In the genomic region with DNA sequence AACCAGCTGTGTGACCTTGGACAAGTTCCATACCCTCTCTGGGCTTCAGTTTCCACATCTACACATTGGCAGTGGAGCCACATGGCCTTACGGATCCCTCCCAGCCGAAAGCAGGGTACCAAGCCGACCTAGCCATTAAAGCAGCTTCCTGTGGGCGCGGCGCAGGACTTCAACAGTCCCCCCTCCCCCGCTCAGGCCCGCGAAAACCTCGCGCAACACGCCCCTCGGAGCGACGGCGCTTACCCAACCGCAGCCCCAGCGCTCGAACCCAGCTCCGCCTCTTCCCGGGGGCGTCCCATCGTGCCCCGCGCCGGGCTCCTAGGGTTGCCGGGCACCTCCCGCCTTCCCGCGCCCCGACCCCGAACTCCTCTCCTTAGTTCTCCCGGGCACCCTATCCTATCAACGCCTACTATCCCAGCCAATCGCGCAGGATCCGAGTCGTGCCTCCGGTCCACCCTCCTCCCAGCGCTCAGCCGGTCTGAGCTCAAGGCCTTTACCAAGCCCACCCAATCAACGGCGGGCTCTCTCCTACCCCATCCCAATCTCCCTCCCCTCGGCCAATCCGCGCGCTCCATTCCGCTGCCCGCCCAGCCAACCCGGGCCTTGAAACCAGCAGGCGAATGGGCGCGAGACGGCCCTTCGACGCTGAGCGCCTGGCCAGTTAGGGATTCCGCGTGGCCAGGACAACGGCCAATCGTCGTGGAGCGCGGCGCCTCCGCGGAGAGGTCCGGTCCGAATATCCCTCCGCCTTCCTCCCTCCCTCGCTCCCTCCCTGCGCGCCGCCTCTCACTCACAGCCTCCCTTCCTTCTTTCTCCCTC, we compare ENCODE assay signal across 1 cellular context.
TF ChIP-seq lines count a peak whose summit lies in the region.

A gene (plus strand): TSS at position 767 of the 819 bp plus-strand sequence. CDS start 326 bp downstream, outside the sequence.

TF ChIP-seq in HEK293, 187 proteins besides CTCF, POLR2A, EP300 and RAD21 (continued from another document and continues in another):
- TF ChIP-seq ZSCAN23 (tag by site-specific recombination; IDR thresholded peaks at IDR 0.05) = peak; percentile 75
- TF ChIP-seq, protein P1, sequence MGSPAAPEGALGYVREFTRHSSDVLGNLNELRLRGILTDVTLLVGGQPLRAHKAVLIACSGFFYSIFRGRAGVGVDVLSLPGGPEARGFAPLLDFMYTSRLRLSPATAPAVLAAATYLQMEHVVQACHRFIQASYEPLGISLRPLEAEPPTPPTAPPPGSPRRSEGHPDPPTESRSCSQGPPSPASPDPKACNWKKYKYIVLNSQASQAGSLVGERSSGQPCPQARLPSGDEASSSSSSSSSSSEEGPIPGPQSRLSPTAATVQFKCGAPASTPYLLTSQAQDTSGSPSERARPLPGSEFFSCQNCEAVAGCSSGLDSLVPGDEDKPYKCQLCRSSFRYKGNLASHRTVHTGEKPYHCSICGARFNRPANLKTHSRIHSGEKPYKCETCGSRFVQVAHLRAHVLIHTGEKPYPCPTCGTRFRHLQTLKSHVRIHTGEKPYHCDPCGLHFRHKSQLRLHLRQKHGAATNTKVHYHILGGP (tag by site-specific recombination; IDR thresholded peaks at IDR 0.05) = no peak
- TF ChIP-seq, protein P2, sequence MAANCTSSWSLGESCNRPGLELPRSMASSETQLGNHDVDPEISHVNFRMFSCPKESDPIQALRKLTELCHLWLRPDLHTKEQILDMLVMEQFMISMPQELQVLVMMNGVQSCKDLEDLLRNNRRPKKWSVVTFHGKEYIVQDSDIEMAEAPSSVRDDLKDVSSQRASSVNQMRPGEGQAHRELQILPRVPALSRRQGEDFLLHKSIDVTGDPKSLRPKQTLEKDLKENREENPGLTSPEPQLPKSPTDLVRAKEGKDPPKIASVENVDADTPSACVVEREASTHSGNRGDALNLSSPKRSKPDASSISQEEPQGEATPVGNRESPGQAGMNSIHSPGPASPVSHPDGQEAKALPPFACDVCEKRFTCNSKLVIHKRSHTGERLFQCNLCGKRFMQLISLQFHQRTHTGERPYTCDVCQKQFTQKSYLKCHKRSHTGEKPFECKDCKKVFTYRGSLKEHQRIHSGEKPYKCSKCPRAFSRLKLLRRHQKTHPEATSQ (tag by site-specific recombination; IDR thresholded peaks at IDR 0.05) = peak; percentile 89; the same call in 1 of the 2 replicates
- peak; percentile 83; the same call in 1 of the 2 replicates for TF ChIP-seq ZNF785 (tag by site-specific recombination; IDR thresholded peaks at IDR 0.05)
- TF ChIP-seq ZNF830 (tag by site-specific recombination; IDR thresholded peaks at IDR 0.05; ENCODE audit: low read depth) = no peak
- no peak for TF ChIP-seq MEIS1 (CRISPR knock-in tag; IDR thresholded peaks at IDR 0.05; ENCODE audit: borderline replicate concordance)
- no peak for TF ChIP-seq ZNF747 (tag by site-specific recombination; IDR thresholded peaks at IDR 0.05)
- 0 out of 2 replicates have a peak, but pooled peaks have one; percentile 88 for TF ChIP-seq ZFP37 (tag by site-specific recombination; IDR thresholded peaks at IDR 0.05)
- TF ChIP-seq KLF7 (tag by site-specific recombination; IDR thresholded peaks at IDR 0.05; ENCODE audit: borderline replicate concordance) = peak; percentile 96
- TF ChIP-seq ZBTB17 (tag by site-specific recombination; IDR thresholded peaks at IDR 0.05) = peak; percentile 91
- peak; percentile 48; the same call in 1 of the 2 replicates for TF ChIP-seq ZNF561 (tag by site-specific recombination; IDR thresholded peaks at IDR 0.05; ENCODE audit: borderline replicate concordance)
- peak; percentile 50; the same call in 1 of the 2 replicates for TF ChIP-seq YY2 (tag by site-specific recombination; IDR thresholded peaks at IDR 0.05)
- no peak for TF ChIP-seq ZFP41 (tag by site-specific recombination; IDR thresholded peaks at IDR 0.05; ENCODE audit: borderline replicate concordance)
- TF ChIP-seq ZNF501 (tag by site-specific recombination; IDR thresholded peaks at IDR 0.05) = peak; percentile 91
- peak; percentile 74 for TF ChIP-seq ZNF843 (tag by site-specific recombination; IDR thresholded peaks at IDR 0.05)
- peak; percentile 94 for TF ChIP-seq ZBTB48 (tag by site-specific recombination; IDR thresholded peaks at IDR 0.05)
- 0 out of 2 replicates have a peak, but pooled peaks have one; percentile 21 for TF ChIP-seq ZNF223 (tag by site-specific recombination; IDR thresholded peaks at IDR 0.05)
- TF ChIP-seq ZNF112 (tag by site-specific recombination; IDR thresholded peaks at IDR 0.05) = no peak
- TF ChIP-seq ZNF239 (tag by site-specific recombination; IDR thresholded peaks at IDR 0.05) = no peak
- TF ChIP-seq TCF7L2 (IDR thresholded peaks at IDR 0.05; ENCODE audit: borderline replicate concordance, low read depth, low read length) = no peak
- TF ChIP-seq, protein P3, sequence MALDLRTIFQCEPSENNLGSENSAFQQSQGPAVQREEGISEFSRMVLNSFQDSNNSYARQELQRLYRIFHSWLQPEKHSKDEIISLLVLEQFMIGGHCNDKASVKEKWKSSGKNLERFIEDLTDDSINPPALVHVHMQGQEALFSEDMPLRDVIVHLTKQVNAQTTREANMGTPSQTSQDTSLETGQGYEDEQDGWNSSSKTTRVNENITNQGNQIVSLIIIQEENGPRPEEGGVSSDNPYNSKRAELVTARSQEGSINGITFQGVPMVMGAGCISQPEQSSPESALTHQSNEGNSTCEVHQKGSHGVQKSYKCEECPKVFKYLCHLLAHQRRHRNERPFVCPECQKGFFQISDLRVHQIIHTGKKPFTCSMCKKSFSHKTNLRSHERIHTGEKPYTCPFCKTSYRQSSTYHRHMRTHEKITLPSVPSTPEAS (tag by site-specific recombination; IDR thresholded peaks at IDR 0.05) = peak; percentile 53
- no peak for TF ChIP-seq ZNF416 (tag by site-specific recombination; IDR thresholded peaks at IDR 0.05)
- TF ChIP-seq ZNF202 (tag by site-specific recombination; IDR thresholded peaks at IDR 0.05; ENCODE audit: borderline replicate concordance) = no peak
- TF ChIP-seq ZNF596 (tag by site-specific recombination; IDR thresholded peaks at IDR 0.05) = no peak
- TF ChIP-seq BCL11A (tag by site-specific recombination; IDR thresholded peaks at IDR 0.05; ENCODE audit: low read depth) = peak; percentile 98
- TF ChIP-seq ZEB2 (tag by site-specific recombination; IDR thresholded peaks at IDR 0.05) = peak; percentile 92
- TF ChIP-seq ZNF585B (tag by site-specific recombination; IDR thresholded peaks at IDR 0.05) = no peak
- TF ChIP-seq, protein P4, sequence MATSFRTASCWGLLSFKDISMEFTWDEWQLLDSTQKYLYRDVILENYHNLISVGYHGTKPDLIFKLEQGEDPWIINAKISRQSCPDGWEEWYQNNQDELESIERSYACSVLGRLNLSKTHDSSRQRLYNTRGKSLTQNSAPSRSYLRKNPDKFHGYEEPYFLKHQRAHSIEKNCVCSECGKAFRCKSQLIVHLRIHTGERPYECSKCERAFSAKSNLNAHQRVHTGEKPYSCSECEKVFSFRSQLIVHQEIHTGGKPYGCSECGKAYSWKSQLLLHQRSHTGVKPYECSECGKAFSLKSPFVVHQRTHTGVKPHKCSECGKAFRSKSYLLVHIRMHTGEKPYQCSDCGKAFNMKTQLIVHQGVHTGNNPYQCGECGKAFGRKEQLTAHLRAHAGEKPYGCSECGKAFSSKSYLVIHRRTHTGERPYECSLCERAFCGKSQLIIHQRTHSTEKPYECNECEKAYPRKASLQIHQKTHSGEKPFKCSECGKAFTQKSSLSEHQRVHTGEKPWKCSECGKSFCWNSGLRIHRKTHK (tag by site-specific recombination; IDR thresholded peaks at IDR 0.05) = no peak
- TF ChIP-seq SP3 (tag by site-specific recombination; IDR thresholded peaks at IDR 0.05) = peak; percentile 99
- TF ChIP-seq KLF1 (tag by site-specific recombination; IDR thresholded peaks at IDR 0.05) = peak; percentile 87
- TF ChIP-seq ZFP69B (tag by site-specific recombination; IDR thresholded peaks at IDR 0.05) = peak; percentile 90
- peak; percentile 64 for TF ChIP-seq SCRT2 (tag by site-specific recombination; IDR thresholded peaks at IDR 0.05)
- TF ChIP-seq, protein P5, sequence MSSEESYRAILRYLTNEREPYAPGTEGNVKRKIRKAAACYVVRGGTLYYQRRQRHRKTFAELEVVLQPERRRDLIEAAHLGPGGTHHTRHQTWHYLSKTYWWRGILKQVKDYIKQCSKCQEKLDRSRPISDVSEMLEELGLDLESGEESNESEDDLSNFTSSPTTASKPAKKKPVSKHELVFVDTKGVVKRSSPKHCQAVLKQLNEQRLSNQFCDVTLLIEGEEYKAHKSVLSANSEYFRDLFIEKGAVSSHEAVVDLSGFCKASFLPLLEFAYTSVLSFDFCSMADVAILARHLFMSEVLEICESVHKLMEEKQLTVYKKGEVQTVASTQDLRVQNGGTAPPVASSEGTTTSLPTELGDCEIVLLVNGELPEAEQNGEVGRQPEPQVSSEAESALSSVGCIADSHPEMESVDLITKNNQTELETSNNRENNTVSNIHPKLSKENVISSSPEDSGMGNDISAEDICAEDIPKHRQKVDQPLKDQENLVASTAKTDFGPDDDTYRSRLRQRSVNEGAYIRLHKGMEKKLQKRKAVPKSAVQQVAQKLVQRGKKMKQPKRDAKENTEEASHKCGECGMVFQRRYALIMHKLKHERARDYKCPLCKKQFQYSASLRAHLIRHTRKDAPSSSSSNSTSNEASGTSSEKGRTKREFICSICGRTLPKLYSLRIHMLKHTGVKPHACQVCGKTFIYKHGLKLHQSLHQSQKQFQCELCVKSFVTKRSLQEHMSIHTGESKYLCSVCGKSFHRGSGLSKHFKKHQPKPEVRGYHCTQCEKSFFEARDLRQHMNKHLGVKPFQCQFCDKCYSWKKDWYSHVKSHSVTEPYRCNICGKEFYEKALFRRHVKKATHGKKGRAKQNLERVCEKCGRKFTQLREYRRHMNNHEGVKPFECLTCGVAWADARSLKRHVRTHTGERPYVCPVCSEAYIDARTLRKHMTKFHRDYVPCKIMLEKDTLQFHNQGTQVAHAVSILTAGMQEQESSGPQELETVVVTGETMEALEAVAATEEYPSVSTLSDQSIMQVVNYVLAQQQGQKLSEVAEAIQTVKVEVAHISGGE (tag by site-specific recombination; conservative IDR thresholded peaks at IDR 0.05; ENCODE audit: low read depth) = peak; percentile 95
- no peak for TF ChIP-seq ZSCAN16 (tag by site-specific recombination; IDR thresholded peaks at IDR 0.05)
- TF ChIP-seq, protein P6, sequence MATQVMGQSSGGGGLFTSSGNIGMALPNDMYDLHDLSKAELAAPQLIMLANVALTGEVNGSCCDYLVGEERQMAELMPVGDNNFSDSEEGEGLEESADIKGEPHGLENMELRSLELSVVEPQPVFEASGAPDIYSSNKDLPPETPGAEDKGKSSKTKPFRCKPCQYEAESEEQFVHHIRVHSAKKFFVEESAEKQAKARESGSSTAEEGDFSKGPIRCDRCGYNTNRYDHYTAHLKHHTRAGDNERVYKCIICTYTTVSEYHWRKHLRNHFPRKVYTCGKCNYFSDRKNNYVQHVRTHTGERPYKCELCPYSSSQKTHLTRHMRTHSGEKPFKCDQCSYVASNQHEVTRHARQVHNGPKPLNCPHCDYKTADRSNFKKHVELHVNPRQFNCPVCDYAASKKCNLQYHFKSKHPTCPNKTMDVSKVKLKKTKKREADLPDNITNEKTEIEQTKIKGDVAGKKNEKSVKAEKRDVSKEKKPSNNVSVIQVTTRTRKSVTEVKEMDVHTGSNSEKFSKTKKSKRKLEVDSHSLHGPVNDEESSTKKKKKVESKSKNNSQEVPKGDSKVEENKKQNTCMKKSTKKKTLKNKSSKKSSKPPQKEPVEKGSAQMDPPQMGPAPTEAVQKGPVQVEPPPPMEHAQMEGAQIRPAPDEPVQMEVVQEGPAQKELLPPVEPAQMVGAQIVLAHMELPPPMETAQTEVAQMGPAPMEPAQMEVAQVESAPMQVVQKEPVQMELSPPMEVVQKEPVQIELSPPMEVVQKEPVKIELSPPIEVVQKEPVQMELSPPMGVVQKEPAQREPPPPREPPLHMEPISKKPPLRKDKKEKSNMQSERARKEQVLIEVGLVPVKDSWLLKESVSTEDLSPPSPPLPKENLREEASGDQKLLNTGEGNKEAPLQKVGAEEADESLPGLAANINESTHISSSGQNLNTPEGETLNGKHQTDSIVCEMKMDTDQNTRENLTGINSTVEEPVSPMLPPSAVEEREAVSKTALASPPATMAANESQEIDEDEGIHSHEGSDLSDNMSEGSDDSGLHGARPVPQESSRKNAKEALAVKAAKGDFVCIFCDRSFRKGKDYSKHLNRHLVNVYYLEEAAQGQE (tag by site-specific recombination; IDR thresholded peaks at IDR 0.05) = no peak
- TF ChIP-seq, protein P7, sequence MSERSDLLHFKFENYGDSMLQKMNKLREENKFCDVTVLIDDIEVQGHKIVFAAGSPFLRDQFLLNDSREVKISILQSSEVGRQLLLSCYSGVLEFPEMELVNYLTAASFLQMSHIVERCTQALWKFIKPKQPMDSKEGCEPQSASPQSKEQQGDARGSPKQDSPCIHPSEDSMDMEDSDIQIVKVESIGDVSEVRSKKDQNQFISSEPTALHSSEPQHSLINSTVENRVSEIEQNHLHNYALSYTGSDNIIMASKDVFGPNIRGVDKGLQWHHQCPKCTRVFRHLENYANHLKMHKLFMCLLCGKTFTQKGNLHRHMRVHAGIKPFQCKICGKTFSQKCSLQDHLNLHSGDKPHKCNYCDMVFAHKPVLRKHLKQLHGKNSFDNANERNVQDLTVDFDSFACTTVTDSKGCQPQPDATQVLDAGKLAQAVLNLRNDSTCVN (tag by site-specific recombination; optimal IDR thresholded peaks at IDR 0.05) = peak; percentile 99
- no peak for TF ChIP-seq ZNF174 (tag by site-specific recombination; IDR thresholded peaks at IDR 0.05)
- TF ChIP-seq HOXC10 (CRISPR knock-in tag; IDR thresholded peaks at IDR 0.05) = no peak
- TF ChIP-seq, protein P8, sequence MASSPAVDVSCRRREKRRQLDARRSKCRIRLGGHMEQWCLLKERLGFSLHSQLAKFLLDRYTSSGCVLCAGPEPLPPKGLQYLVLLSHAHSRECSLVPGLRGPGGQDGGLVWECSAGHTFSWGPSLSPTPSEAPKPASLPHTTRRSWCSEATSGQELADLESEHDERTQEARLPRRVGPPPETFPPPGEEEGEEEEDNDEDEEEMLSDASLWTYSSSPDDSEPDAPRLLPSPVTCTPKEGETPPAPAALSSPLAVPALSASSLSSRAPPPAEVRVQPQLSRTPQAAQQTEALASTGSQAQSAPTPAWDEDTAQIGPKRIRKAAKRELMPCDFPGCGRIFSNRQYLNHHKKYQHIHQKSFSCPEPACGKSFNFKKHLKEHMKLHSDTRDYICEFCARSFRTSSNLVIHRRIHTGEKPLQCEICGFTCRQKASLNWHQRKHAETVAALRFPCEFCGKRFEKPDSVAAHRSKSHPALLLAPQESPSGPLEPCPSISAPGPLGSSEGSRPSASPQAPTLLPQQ (tag by site-specific recombination; IDR thresholded peaks at IDR 0.05) = peak; percentile 89
- peak; percentile 53 for TF ChIP-seq ZNF660 (tag by site-specific recombination; IDR thresholded peaks at IDR 0.05)
- no peak for TF ChIP-seq ZNF654 (tag by site-specific recombination; IDR thresholded peaks at IDR 0.05; ENCODE audit: low read depth)
- no peak for TF ChIP-seq ZNF510 (tag by site-specific recombination; IDR thresholded peaks at IDR 0.05; ENCODE audit: insufficient replicate concordance)
